12 cellular contexts compared by ENCODE assay signal in genomic region chr21:43716376-43717165, GRCh38. TPM values are rescaled to one million over a fixed set of nuclear protein-coding genes. Genes with fewer than 3 reads are reported as not detected.
DNase-seq lines count a peak whose midpoint lies in the region; ATAC-seq and TF ChIP-seq lines count a peak whose summit lies in the region.
"Had no signal": no experiment of that assay in that cellular context is flagged by ENCODE, and none has a peak within 500 bp of the region (broad histone marks: within the 10 kb centered on the region; RNA-seq: fewer than 3 reads in every experiment).

No MANE protein-coding gene starts in this region.

- no peaks in the 10 kb centered on the region for H3K9me3 Mint-ChIP-seq in IgD-negative memory B cell
- H3K9me3 Mint-ChIP-seq: activated naive CD8-positive, alpha-beta T cell treated with anti-CD3 and anti-CD28 coated beads for 36 hours had no signal

- peaks cover 24% of the 10 kb centered on the region for H3K27me3 Mint-ChIP-seq in IgD-negative memory B cell

- no peaks in the 10 kb centered on the region for H3K36me3 Mint-ChIP-seq in IgD-negative memory B cell

- peaks cover 4 to 24% (median 13%) of the 10 kb centered on the region in 3 donors for H3K4me1 Mint-ChIP-seq in IgD-negative memory B cell

- DNase-seq in D341Med (ENCODE audit: low spot score) (peak; percentile 8), GM20000 (ENCODE audit: low spot score) (peak; percentile 69), germinal center (ENCODE audit: low spot score) (peak; percentile 74), NCI-H1417 treated with DMSO at 0.1 percent for 48 hours (lab: John Stamatoyannopoulos, UW) (no peak), retina (no peak), SKM-1 treated with dmso at 0.1 percent for 144 hours (lab: John Stamatoyannopoulos, UW; ENCODE audit: unreplicated experiment) (no peak)
- DNase-seq: activated naive CD8-positive, alpha-beta T cell treated with anti-CD3 and anti-CD28 coated beads for 36 hours; DMS79 treated with DMSO at 0.1 percent for 48 hours; NCI-H1930 had no signal

- peak overlapping the region; percentile 59 to 84 (median 76) for H3K27ac Mint-ChIP-seq in IgD-negative memory B cell
- H3K27ac Mint-ChIP-seq: activated naive CD8-positive, alpha-beta T cell treated with anti-CD3 and anti-CD28 coated beads for 36 hours had no signal

- no peak for ATAC-seq in GM21528 (IDR thresholded peaks at IDR 0.05; ENCODE audit: low FRiP score, unreplicated experiment)
- ATAC-seq: left colon had no signal

- TF ChIP-seq CTCF in GM20000 (IDR thresholded peaks at IDR 0.05; ENCODE audit: extremely low read depth, missing control alignments) = no peak

- peak overlapping the region; percentile 30 to 94 (median 74) for H3K4me3 Mint-ChIP-seq in IgD-negative memory B cell
- H3K4me3 Mint-ChIP-seq: activated naive CD8-positive, alpha-beta T cell treated with anti-CD3 and anti-CD28 coated beads for 36 hours had no signal

RNA-seq across cellular contexts. Expression of gene PDXK, which starts 2.4 kb away (rescaled TPM):
- polyA plus RNA-seq in IgD-negative memory B cell = 35.5 TPM

RNA-seq across cellular contexts. Expression of gene RRP1B, which starts 57.2 kb away (rescaled TPM):
- 24.3 TPM for polyA plus RNA-seq in IgD-negative memory B cell

RNA-seq across cellular contexts. Expression of gene HSF2BP, which starts 57.3 kb away (rescaled TPM):
- 0.11 TPM for polyA plus RNA-seq in IgD-negative memory B cell

RNA-seq across cellular contexts. Expression of gene CSTB, which starts 59.5 kb away (rescaled TPM):
- 66.2 TPM for polyA plus RNA-seq in IgD-negative memory B cell

Comparison
In these comparisons a context has a peak if more than half of its experiments do, and no peak if none do; other contexts are left out.
1. DNase-seq: peak in D341Med (single experiment), GM20000 (single experiment) and germinal center (single experiment); none in NCI-H1417 treated with DMSO at 0.1 percent for 48 hours (single experiment), retina (single experiment) and SKM-1 treated with dmso at 0.1 percent for 144 hours (single experiment).